15 cellular contexts compared by ENCODE assay signal in genomic region chr17:40707720-40708119, GRCh38. TPM values are rescaled to one million over a fixed set of nuclear protein-coding genes. Genes with fewer than 3 reads are reported as not detected.
A peak's percentile ranks its signal among the peaks of the same experiment; 100 is the strongest.
DNase-seq lines count a peak whose midpoint lies in the region; ATAC-seq, FAIRE-seq and TF ChIP-seq lines count a peak whose summit lies in the region.
"Had no signal": no experiment of that assay in that cellular context is flagged by ENCODE, and none has a peak within 500 bp of the region (broad histone marks: within the 10 kb centered on the region; RNA-seq: fewer than 3 reads in every experiment).

No MANE protein-coding gene starts in this region.

- ATAC-seq in GM18517 (IDR thresholded peaks at IDR 0.05; ENCODE audit: unreplicated experiment) = no peak
- no peak for ATAC-seq in HG02759 (IDR thresholded peaks at IDR 0.05; ENCODE audit: unreplicated experiment)

- no peak for TF ChIP-seq CTCF in astrocyte (IDR thresholded peaks at IDR 0.05; ENCODE audit: insufficient read depth, low read depth, low read length)
- no peak for TF ChIP-seq CTCF in left ventricle myocardium inferior (IDR thresholded peaks at IDR 0.05; ENCODE audit: borderline replicate concordance)
- TF ChIP-seq CTCF in sigmoid colon (IDR thresholded peaks at IDR 0.05) = no peak
- TF ChIP-seq CTCF in mesothelial cell of epicardium (IDR thresholded peaks at IDR 0.05; ENCODE audit: unreplicated experiment) = no peak

- no peaks in the 10 kb centered on the region for H3K9me2 ChIP-seq in GM23248 (ENCODE audit: insufficient read depth)

- in situ Hi-C loops in GM23248 (cut with MboI) = no loop called here

- no peak for FAIRE-seq in astrocyte (lab: Jason Lieb, UNC)
- FAIRE-seq in urothelium cell line (lab: Jason Lieb, UNC) = no peak
- FAIRE-seq: G401.6 had no signal

- H3K9ac ChIP-seq in GM23248 = no peak overlapping the region
- H3K9ac ChIP-seq in astrocyte (ENCODE audit: low read length) = no peak overlapping the region

- no peak overlapping the region for H2AFZ ChIP-seq in GM23248
- no peak overlapping the region for H2AFZ ChIP-seq in astrocyte (ENCODE audit: low read depth, low read length)

- H3K27me3 Mint-ChIP-seq in astrocyte (ENCODE audit: low read depth, unreplicated experiment) = peaks cover 4% of the 10 kb centered on the region
- peaks cover 5% of the 10 kb centered on the region for H3K27me3 Mint-ChIP-seq in mesothelial cell of epicardium (ENCODE audit: low read depth)

- peaks cover 29% of the 10 kb centered on the region for H3K27me3 ChIP-seq in GM23248 (replicated peaks; ENCODE audit: insufficient read depth)
- H3K27me3 ChIP-seq in astrocyte (ENCODE audit: insufficient read depth, low read length) = peaks cover 15% of the 10 kb centered on the region
- peaks cover 26% of the 10 kb centered on the region for H3K27me3 ChIP-seq in left ventricle myocardium inferior (ENCODE audit: low read depth)
- peaks cover 0 to 13% (median 0%) of the 10 kb centered on the region in 3 donors for H3K27me3 ChIP-seq in sigmoid colon

- no peaks in the 10 kb centered on the region for H3K36me3 Mint-ChIP-seq in astrocyte (ENCODE audit: low read depth, unreplicated experiment)
- H3K36me3 Mint-ChIP-seq in mesothelial cell of epicardium = no peaks in the 10 kb centered on the region
- H3K36me3 Mint-ChIP-seq: activated naive CD4-positive, alpha-beta T cell treated with anti-CD3 and anti-CD28 coated beads, Interleukin-2, amount 50 U/mL, for 24 hours had no signal

- H3K27ac ChIP-seq in GM23248 (no peak overlapping the region), astrocyte (ENCODE audit: low read depth, low read length) (no peak overlapping the region), left ventricle myocardium inferior (replicated peaks) (peak overlapping the region; percentile 46), sigmoid colon (peak overlapping the region in 2 of 4 donors; percentile 38 to 72)

- H3K79me2 ChIP-seq in GM23248 (ENCODE audit: insufficient read depth) (no peaks in the 10 kb centered on the region), astrocyte (ENCODE audit: insufficient read depth, low read length) (no peaks in the 10 kb centered on the region)

- peaks cover 2% of the 10 kb centered on the region for H3K4me1 Mint-ChIP-seq in astrocyte (ENCODE audit: low read depth, unreplicated experiment)
- H3K4me1 Mint-ChIP-seq in mesothelial cell of epicardium = peaks cover 17% of the 10 kb centered on the region
- H3K4me1 Mint-ChIP-seq: activated naive CD4-positive, alpha-beta T cell treated with anti-CD3 and anti-CD28 coated beads, Interleukin-2, amount 50 U/mL, for 24 hours had no signal

- no peak overlapping the region for H3K4me2 ChIP-seq in GM23248 (ENCODE audit: unreplicated experiment)
- H3K4me2 ChIP-seq in astrocyte (ENCODE audit: low read length) = no peak overlapping the region

- 28 to 29% methylated on average over 7 of the region's 7 CpGs for WGBS in GM23248 (ENCODE audit: low coverage in 1 of 2, low lambda C conversion rate in 2 of 2, missing lambda C conversion rate in 2 of 2), 2 experiments
- 60 to 68% methylated on average over 7 of the region's 7 CpGs for WGBS in sigmoid colon, 2 donors

- DNase-seq in GM23248 = peak; percentile 38
- no peak for DNase-seq in astrocyte (ENCODE audit: low read depth)
- peak; percentile 23 for DNase-seq in left ventricle myocardium inferior
- peak; percentile 74 for DNase-seq in sigmoid colon
- DNase-seq in mesothelial cell of epicardium (ENCODE audit: low spot score in 2 of 2, unreplicated experiment in 2 of 2) = no peak
- DNase-seq in urothelium cell line (ENCODE audit: low spot score) = no peak
- DNase-seq: activated CD8-positive, alpha-beta memory T cell treated with anti-CD3 and anti-CD28 coated beads for 24 hours; BE2C; KG1; NCI-H2107; T-helper 9 cell had no signal

- H3K9me3 Mint-ChIP-seq in astrocyte (ENCODE audit: unreplicated experiment) (peaks cover 6% of the 10 kb centered on the region), mesothelial cell of epicardium (no peaks in the 10 kb centered on the region)
- H3K9me3 Mint-ChIP-seq: activated naive CD4-positive, alpha-beta T cell treated with anti-CD3 and anti-CD28 coated beads, Interleukin-2, amount 50 U/mL, for 24 hours had no signal

- H3K4me3 Mint-ChIP-seq in astrocyte (ENCODE audit: unreplicated experiment) = no peak overlapping the region
- no peak overlapping the region for H3K4me3 Mint-ChIP-seq in mesothelial cell of epicardium
- H3K4me3 Mint-ChIP-seq: activated naive CD4-positive, alpha-beta T cell treated with anti-CD3 and anti-CD28 coated beads, Interleukin-2, amount 50 U/mL, for 24 hours had no signal

- TF ChIP-seq EP300 in sigmoid colon (IDR thresholded peaks at IDR 0.05) = no peak

- H3K27ac Mint-ChIP-seq in astrocyte (ENCODE audit: unreplicated experiment) (peak overlapping the region; percentile 69), mesothelial cell of epicardium (no peak overlapping the region)
- H3K27ac Mint-ChIP-seq: activated naive CD4-positive, alpha-beta T cell treated with anti-CD3 and anti-CD28 coated beads, Interleukin-2, amount 50 U/mL, for 24 hours had no signal

- H4K20me1 ChIP-seq in GM23248 (ENCODE audit: insufficient read depth) (no peaks in the 10 kb centered on the region), astrocyte (ENCODE audit: insufficient read depth, low read length) (no peaks in the 10 kb centered on the region)

- no peak for TF ChIP-seq POLR2A in sigmoid colon (IDR thresholded peaks at IDR 0.05)

- H3K9me3 ChIP-seq in GM23248 (ENCODE audit: low read depth) (no peaks in the 10 kb centered on the region), astrocyte (ENCODE audit: insufficient read depth, low read depth, low read length) (no peaks in the 10 kb centered on the region), left ventricle myocardium inferior (replicated peaks) (no peaks in the 10 kb centered on the region), sigmoid colon (no peaks in the 10 kb centered on the region)
- H3K9me3 ChIP-seq: BE2C had no signal

- intact Hi-C loops in left ventricle myocardium inferior (cut with micrococcal nuclease) (no loop called here), sigmoid colon (cut with DNase I) (no loop called here)

- H3K36me3 ChIP-seq in GM23248 (ENCODE audit: low read depth) (no peaks in the 10 kb centered on the region), astrocyte (ENCODE audit: insufficient read depth, low read length) (no peaks in the 10 kb centered on the region), left ventricle myocardium inferior (no peaks in the 10 kb centered on the region), sigmoid colon (no peaks in the 10 kb centered on the region)
- H3K36me3 ChIP-seq: BE2C had no signal

- no peaks in the 10 kb centered on the region for H3K4me1 ChIP-seq in GM23248 (ENCODE audit: insufficient read depth)
- H3K4me1 ChIP-seq in astrocyte (ENCODE audit: insufficient read depth, low read length) = no peaks in the 10 kb centered on the region
- peaks cover 7% of the 10 kb centered on the region for H3K4me1 ChIP-seq in left ventricle myocardium inferior
- H3K4me1 ChIP-seq in sigmoid colon = no peaks in the 10 kb centered on the region
- H3K4me1 ChIP-seq: BE2C had no signal

- H3K4me3 ChIP-seq in GM23248 = no peak overlapping the region
- H3K4me3 ChIP-seq in astrocyte (ENCODE audit: insufficient read depth, low read depth, low read length) = no peak overlapping the region
- H3K4me3 ChIP-seq in left ventricle myocardium inferior = no peak overlapping the region
- no peak overlapping the region for H3K4me3 ChIP-seq in sigmoid colon

- H3F3A ChIP-seq in GM23248 (ENCODE audit: insufficient read depth) = no peaks in the 10 kb centered on the region

RNA-seq across cellular contexts. Expression of gene KRT24, which starts 4.2 kb away (rescaled TPM):
- total RNA-seq in GM23248 (2014; rRNA removed; shearing (Covaris generic)) = not detected in 2 replicates
- polyA plus RNA-seq in GM23248 (2016; fragmentation: Nextera tagmentation; extraction: Ambion mirVana) (not detected in 2 replicates), sigmoid colon (1 to 10 TPM in 1 of 3 donors, under 1 TPM in 1, not detected in 1; 0.82 to 5.4 TPM)
- total RNA-seq in astrocyte (not detected in 2 replicates), left ventricle myocardium inferior (not detected), sigmoid colon (1 to 10 TPM in 1 of 4 donors, under 1 TPM in 1, not detected in 2; 0.36 to 2.5 TPM), mesothelial cell of epicardium (not detected in 3 replicates)

RNA-seq across cellular contexts. Expression of gene KRT222, which starts 42.7 kb away (rescaled TPM):
- not detected in 2 replicates for total RNA-seq in GM23248 (2014; rRNA removed; shearing (Covaris generic))
- polyA plus RNA-seq in GM23248 (2016; fragmentation: Nextera tagmentation; extraction: Ambion mirVana) (not detected in 2 replicates), sigmoid colon (1 to 10 TPM in 1 of 3 donors, under 1 TPM in 1, not detected in 1; 0.35 to 3.6 TPM)
- total RNA-seq in astrocyte (0.14 and 0.43 TPM in 2 replicates), left ventricle myocardium inferior (0.38 TPM), sigmoid colon (1 to 10 TPM in 3 of 4 donors, under 1 TPM in 1; 0.68 to 5.0 (median 4.2) TPM), mesothelial cell of epicardium (not detected in 3 replicates)

RNA-seq across cellular contexts. Expression of gene KRT25, which starts 47.4 kb away (rescaled TPM):
- not detected in 2 replicates for total RNA-seq in GM23248 (2014; rRNA removed; shearing (Covaris generic))
- not detected in 2 replicates for polyA plus RNA-seq in GM23248 (2016; fragmentation: Nextera tagmentation; extraction: Ambion mirVana)
- not detected in 2 replicates for total RNA-seq in astrocyte
- total RNA-seq in left ventricle myocardium inferior = not detected
- under 1 TPM in 1 of 4 donors, not detected in 3; 0.36 TPM for total RNA-seq in sigmoid colon
- not detected for polyA plus RNA-seq in sigmoid colon
- total RNA-seq in mesothelial cell of epicardium = not detected in 3 replicates

Comparison
In these comparisons a context has a peak if more than half of its experiments do, and no peak if none do; other contexts are left out.
1. DNase-seq: peak in GM23248 (single experiment), left ventricle myocardium inferior (single experiment) and sigmoid colon (single experiment); none in astrocyte (single experiment), mesothelial cell of epicardium (0 of 2) and urothelium cell line (single experiment).